30 cellular contexts compared by ENCODE assay signal in the genomic region with DNA sequence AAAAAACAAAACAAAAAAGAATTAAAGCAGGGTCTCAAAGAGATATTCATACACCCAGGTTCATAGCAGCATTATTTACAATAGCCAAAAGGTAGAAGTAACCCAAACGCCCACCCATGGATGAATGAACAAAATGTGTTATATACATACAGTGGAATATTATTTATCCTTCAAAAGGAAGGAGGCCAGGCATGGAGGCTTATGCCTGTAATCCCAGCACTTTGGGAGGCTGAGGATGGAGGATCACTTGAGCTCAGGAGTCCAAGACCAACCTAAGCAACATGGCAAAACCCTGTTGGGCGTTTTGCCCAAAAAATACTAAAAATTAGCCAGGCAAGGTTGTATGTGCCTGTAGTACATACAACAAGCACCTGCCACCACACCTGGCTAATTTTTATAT.
"Had no signal": no experiment of that assay in that cellular context is flagged by ENCODE, and none has a peak within 500 bp of the region (broad histone marks: within the 10 kb centered on the region; RNA-seq: fewer than 3 reads in every experiment).

No MANE protein-coding gene starts in this region.

- ATAC-seq: activated CD4-positive, alpha-beta T cell treated with anti-CD3 and anti-CD28 coated beads for 36 hours; activated CD8-positive, alpha-beta T cell treated with anti-CD3 and anti-CD28 coated beads for 36 hours; activated naive CD4-positive, alpha-beta T cell treated with anti-CD3 and anti-CD28 coated beads, Interleukin-2, amount 50 U/mL, for 72 hours; effector memory CD8-positive, alpha-beta T cell; foreskin keratinocyte; gastrocnemius medialis; heart right ventricle had no signal

- H3K4me3 ChIP-seq: ascending aorta, breast epithelium, cardiac muscle cell, esophagus muscularis mucosa, gastrocnemius medialis, heart right ventricle, hepatocyte had no signal

- H3K4me3 Mint-ChIP-seq: activated CD4-positive, alpha-beta T cell treated with anti-CD3 and anti-CD28 coated beads for 36 hours; activated CD8-positive, alpha-beta T cell treated with anti-CD3 and anti-CD28 coated beads for 36 hours; activated naive CD4-positive, alpha-beta T cell treated with anti-CD3 and anti-CD28 coated beads, Interleukin-2, amount 10 ng/mL, durations not matched to agents 7 days and 5 days; activated naive CD8-positive, alpha-beta T cell treated with anti-CD3 and anti-CD28 coated beads, Interleukin-2, amount 10 ng/mL, durations not matched to agents 7 days and 5 days had no signal

- H3K36me3 ChIP-seq: breast epithelium had no signal

- H3K27ac Mint-ChIP-seq: activated CD4-positive, alpha-beta T cell treated with anti-CD3 and anti-CD28 coated beads for 36 hours; activated CD8-positive, alpha-beta T cell treated with anti-CD3 and anti-CD28 coated beads for 36 hours; activated naive CD4-positive, alpha-beta T cell treated with anti-CD3 and anti-CD28 coated beads, Interleukin-2, amount 10 ng/mL, durations not matched to agents 7 days and 5 days; activated naive CD8-positive, alpha-beta T cell treated with anti-CD3 and anti-CD28 coated beads, Interleukin-2, amount 10 ng/mL, durations not matched to agents 7 days and 5 days; brain had no signal

- H3K27ac ChIP-seq: ascending aorta, breast epithelium, cardiac muscle cell, esophagus muscularis mucosa, foreskin keratinocyte, gastrocnemius medialis, heart right ventricle, hepatocyte had no signal

- H3K27me3 ChIP-seq: ascending aorta, breast epithelium, cardiac muscle cell, esophagus muscularis mucosa, foreskin keratinocyte, gastrocnemius medialis, heart right ventricle, hepatocyte had no signal

- H3K27me3 Mint-ChIP-seq: activated CD4-positive, alpha-beta T cell treated with anti-CD3 and anti-CD28 coated beads for 36 hours; activated CD8-positive, alpha-beta T cell treated with anti-CD3 and anti-CD28 coated beads for 36 hours; activated naive CD4-positive, alpha-beta T cell treated with anti-CD3 and anti-CD28 coated beads, Interleukin-2, amount 10 ng/mL, durations not matched to agents 7 days and 5 days; activated naive CD8-positive, alpha-beta T cell treated with anti-CD3 and anti-CD28 coated beads, Interleukin-2, amount 10 ng/mL, durations not matched to agents 7 days and 5 days; effector memory CD8-positive, alpha-beta T cell had no signal

- DNase-seq: activated CD4-positive, alpha-beta T cell treated with anti-CD3 and anti-CD28 coated beads for 36 hours; activated CD4-positive, alpha-beta T cell treated with anti-CD3 and anti-CD28 coated beads, Interleukin-2, amount 50 U/mL, for 1 hour; activated CD4-positive, alpha-beta T cell treated with anti-CD3 and anti-CD28 coated beads, Interleukin-2, amount 50 U/mL, for 48 hours; activated CD4-positive, CD25-positive, alpha-beta regulatory T cell; activated CD4-positive, CD25-positive, alpha-beta regulatory T cell treated with anti-CD3 and anti-CD28 coated beads, Interleukin-2, amount 50 U/mL, for 72 hours; activated CD8-positive, alpha-beta memory T cell treated with anti-CD3 and anti-CD28 coated beads for 24 hours; activated CD8-positive, alpha-beta T cell treated with anti-CD3 and anti-CD28 coated beads for 36 hours; activated gamma-delta T cell; activated naive CD4-positive, alpha-beta T cell; activated naive CD4-positive, alpha-beta T cell treated with anti-CD3 and anti-CD28 coated beads, Interleukin-2, amount 10 ng/mL, durations not matched to agents 7 days and 5 days; activated naive CD8-positive, alpha-beta T cell treated with anti-CD3 and anti-CD28 coated beads, Interleukin-2, amount 10 ng/mL, durations not matched to agents 7 days and 5 days; activated T-cell treated with anti-CD3 and anti-CD28 coated beads, Interleukin-2, amount 50 U/mL, for 48 hours; central memory CD4-positive, alpha-beta T cell; cortex of kidney; dermis blood vessel endothelial cell; effector CD4-positive, alpha-beta T cell; effector memory CD8-positive, alpha-beta T cell; erythroblast; foreskin keratinocyte; gastrocnemius medialis; heart right ventricle; T-helper 1 cell; T-helper 2 cell had no signal

- H3K9me3 ChIP-seq: ascending aorta, breast epithelium, esophagus muscularis mucosa, gastrocnemius medialis, heart right ventricle had no signal

- H3K9me3 Mint-ChIP-seq: activated CD8-positive, alpha-beta T cell treated with anti-CD3 and anti-CD28 coated beads for 36 hours; activated naive CD4-positive, alpha-beta T cell treated with anti-CD3 and anti-CD28 coated beads, Interleukin-2, amount 10 ng/mL, durations not matched to agents 7 days and 5 days; activated naive CD4-positive, alpha-beta T cell treated with anti-CD3 and anti-CD28 coated beads, Interleukin-2, amount 50 U/mL, for 72 hours; activated naive CD8-positive, alpha-beta T cell treated with anti-CD3 and anti-CD28 coated beads, Interleukin-2, amount 10 ng/mL, durations not matched to agents 7 days and 5 days; effector memory CD8-positive, alpha-beta T cell had no signal
